Comparison of ENCODE assay signal across 1 cellular context in the genomic region with DNA sequence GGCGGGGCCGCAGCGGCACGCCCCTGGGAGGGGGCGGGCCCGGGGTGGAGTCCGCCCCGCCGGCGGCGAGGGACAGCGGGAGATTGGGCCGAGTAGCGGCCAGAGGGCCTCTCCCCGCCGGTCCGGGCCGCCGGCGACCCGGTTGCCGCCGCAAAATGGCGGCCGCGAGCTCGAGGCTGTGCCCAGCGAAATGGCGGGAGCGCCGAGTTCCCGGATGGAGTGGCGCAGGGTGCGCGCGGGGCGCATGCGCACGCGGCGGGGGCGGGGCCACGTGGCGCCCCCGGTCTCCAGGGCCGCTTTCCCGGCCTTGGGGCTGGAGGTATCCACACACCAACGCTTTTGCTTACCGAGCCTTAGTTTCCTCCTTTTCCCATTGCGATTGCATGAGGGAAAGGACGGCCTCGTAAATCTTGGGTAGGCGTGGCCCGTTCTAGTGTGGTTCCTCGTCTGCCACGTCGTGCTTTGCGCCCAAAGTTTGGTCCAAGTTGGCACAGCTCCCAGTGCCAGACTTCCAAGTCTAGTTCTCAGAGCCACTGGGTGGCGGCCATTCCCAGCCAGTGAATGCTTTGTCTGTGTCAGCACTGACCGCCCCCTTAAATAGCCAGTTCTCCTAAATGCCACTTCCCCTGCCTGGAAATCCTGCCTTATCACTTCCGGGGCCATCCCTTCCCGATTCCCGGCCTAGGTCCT.
A peak's percentile ranks its signal among the peaks of the same experiment; 100 is the strongest.
TF ChIP-seq lines count a peak whose summit lies in the region.

No MANE protein-coding gene starts in this region.

TF ChIP-seq in GM12878, 131 proteins besides CTCF, POLR2A, EP300 and RAD21 (continued from another document and continues in another):
- TF ChIP-seq IRF4 (IDR thresholded peaks at IDR 0.05; ENCODE audit: low read depth, low read length): no peak
- peak; percentile 94 for TF ChIP-seq SMARCA5 (IDR thresholded peaks at IDR 0.05)
- no peak for TF ChIP-seq TARDBP (IDR thresholded peaks at IDR 0.05; ENCODE audit: borderline replicate concordance)
- no peak for TF ChIP-seq PAX5 (IDR thresholded peaks at IDR 0.05; ENCODE audit: borderline replicate concordance, low read depth, low read length)
- TF ChIP-seq, protein P1, sequence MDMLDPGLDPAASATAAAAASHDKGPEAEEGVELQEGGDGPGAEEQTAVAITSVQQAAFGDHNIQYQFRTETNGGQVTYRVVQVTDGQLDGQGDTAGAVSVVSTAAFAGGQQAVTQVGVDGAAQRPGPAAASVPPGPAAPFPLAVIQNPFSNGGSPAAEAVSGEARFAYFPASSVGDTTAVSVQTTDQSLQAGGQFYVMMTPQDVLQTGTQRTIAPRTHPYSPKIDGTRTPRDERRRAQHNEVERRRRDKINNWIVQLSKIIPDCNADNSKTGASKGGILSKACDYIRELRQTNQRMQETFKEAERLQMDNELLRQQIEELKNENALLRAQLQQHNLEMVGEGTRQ (IDR thresholded peaks at IDR 0.05; ENCODE audit: borderline replicate concordance, low read depth, low read length): peak; percentile 77
- peak; percentile 16; the same call in 1 of the 2 replicates for TF ChIP-seq CHD2 (IDR thresholded peaks at IDR 0.05; ENCODE audit: borderline replicate concordance, low read depth, low read length)
- TF ChIP-seq POU2F2 (IDR thresholded peaks at IDR 0.05; ENCODE audit: borderline replicate concordance, low read depth, low read length): peak; percentile 18; the same call in 2 of the 3 replicates
- TF ChIP-seq SP1 (IDR thresholded peaks at IDR 0.05; ENCODE audit: low read depth, low read length): no peak
- TF ChIP-seq KDM1A (IDR thresholded peaks at IDR 0.05; ENCODE audit: borderline replicate concordance): no peak
- TF ChIP-seq, protein P2, sequence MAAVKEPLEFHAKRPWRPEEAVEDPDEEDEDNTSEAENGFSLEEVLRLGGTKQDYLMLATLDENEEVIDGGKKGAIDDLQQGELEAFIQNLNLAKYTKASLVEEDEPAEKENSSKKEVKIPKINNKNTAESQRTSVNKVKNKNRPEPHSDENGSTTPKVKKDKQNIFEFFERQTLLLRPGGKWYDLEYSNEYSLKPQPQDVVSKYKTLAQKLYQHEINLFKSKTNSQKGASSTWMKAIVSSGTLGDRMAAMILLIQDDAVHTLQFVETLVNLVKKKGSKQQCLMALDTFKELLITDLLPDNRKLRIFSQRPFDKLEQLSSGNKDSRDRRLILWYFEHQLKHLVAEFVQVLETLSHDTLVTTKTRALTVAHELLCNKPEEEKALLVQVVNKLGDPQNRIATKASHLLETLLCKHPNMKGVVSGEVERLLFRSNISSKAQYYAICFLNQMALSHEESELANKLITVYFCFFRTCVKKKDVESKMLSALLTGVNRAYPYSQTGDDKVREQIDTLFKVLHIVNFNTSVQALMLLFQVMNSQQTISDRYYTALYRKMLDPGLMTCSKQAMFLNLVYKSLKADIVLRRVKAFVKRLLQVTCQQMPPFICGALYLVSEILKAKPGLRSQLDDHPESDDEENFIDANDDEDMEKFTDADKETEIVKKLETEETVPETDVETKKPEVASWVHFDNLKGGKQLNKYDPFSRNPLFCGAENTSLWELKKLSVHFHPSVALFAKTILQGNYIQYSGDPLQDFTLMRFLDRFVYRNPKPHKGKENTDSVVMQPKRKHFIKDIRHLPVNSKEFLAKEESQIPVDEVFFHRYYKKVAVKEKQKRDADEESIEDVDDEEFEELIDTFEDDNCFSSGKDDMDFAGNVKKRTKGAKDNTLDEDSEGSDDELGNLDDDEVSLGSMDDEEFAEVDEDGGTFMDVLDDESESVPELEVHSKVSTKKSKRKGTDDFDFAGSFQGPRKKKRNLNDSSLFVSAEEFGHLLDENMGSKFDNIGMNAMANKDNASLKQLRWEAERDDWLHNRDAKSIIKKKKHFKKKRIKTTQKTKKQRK (IDR thresholded peaks at IDR 0.05; ENCODE audit: low read depth, low read length): no peak
- 0 out of 2 replicates have a peak, but pooled peaks have one; percentile 28 for TF ChIP-seq EED (IDR thresholded peaks at IDR 0.05; ENCODE audit: low read depth)
- TF ChIP-seq, protein P3, sequence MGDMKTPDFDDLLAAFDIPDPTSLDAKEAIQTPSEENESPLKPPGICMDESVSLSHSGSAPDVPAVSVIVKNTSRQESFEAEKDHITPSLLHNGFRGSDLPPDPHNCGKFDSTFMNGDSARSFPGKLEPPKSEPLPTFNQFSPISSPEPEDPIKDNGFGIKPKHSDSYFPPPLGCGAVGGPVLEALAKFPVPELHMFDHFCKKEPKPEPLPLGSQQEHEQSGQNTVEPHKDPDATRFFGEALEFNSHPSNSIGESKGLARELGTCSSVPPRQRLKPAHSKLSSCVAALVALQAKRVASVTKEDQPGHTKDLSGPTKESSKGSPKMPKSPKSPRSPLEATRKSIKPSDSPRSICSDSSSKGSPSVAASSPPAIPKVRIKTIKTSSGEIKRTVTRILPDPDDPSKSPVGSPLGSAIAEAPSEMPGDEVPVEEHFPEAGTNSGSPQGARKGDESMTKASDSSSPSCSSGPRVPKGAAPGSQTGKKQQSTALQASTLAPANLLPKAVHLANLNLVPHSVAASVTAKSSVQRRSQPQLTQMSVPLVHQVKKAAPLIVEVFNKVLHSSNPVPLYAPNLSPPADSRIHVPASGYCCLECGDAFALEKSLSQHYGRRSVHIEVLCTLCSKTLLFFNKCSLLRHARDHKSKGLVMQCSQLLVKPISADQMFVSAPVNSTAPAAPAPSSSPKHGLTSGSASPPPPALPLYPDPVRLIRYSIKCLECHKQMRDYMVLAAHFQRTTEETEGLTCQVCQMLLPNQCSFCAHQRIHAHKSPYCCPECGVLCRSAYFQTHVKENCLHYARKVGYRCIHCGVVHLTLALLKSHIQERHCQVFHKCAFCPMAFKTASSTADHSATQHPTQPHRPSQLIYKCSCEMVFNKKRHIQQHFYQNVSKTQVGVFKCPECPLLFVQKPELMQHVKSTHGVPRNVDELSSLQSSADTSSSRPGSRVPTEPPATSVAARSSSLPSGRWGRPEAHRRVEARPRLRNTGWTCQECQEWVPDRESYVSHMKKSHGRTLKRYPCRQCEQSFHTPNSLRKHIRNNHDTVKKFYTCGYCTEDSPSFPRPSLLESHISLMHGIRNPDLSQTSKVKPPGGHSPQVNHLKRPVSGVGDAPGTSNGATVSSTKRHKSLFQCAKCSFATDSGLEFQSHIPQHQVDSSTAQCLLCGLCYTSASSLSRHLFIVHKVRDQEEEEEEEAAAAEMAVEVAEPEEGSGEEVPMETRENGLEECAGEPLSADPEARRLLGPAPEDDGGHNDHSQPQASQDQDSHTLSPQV (IDR thresholded peaks at IDR 0.05): 0 out of 2 replicates have a peak, but pooled peaks have one; percentile 29
- TF ChIP-seq ZNF622 (IDR thresholded peaks at IDR 0.05): no peak
- peak; percentile 48 for TF ChIP-seq NR2F1 (conservative IDR thresholded peaks at IDR 0.05)
- TF ChIP-seq ZNF217 (IDR thresholded peaks at IDR 0.05): peak; percentile 72; the same call in 1 of the 2 replicates
- TF ChIP-seq CREB1 (IDR thresholded peaks at IDR 0.05; ENCODE audit: low read depth): no peak
- TF ChIP-seq ETV6 (conservative IDR thresholded peaks at IDR 0.05 in 1 of 2, IDR thresholded peaks at IDR 0.05 in 1 of 2; ENCODE audit: borderline replicate concordance in 1 of 2, low read depth in 1 of 2): no peak
- TF ChIP-seq POLR2AphosphoS5 (IDR thresholded peaks at IDR 0.05; ENCODE audit: low read length): peak; percentile 96
- TF ChIP-seq STAT3 (IDR thresholded peaks at IDR 0.05; ENCODE audit: low read depth, low read length): no peak
- TF ChIP-seq TCF3 (IDR thresholded peaks at IDR 0.05; ENCODE audit: borderline replicate concordance, insufficient read depth, low read depth, low read length): no peak
- TF ChIP-seq, protein P4, sequence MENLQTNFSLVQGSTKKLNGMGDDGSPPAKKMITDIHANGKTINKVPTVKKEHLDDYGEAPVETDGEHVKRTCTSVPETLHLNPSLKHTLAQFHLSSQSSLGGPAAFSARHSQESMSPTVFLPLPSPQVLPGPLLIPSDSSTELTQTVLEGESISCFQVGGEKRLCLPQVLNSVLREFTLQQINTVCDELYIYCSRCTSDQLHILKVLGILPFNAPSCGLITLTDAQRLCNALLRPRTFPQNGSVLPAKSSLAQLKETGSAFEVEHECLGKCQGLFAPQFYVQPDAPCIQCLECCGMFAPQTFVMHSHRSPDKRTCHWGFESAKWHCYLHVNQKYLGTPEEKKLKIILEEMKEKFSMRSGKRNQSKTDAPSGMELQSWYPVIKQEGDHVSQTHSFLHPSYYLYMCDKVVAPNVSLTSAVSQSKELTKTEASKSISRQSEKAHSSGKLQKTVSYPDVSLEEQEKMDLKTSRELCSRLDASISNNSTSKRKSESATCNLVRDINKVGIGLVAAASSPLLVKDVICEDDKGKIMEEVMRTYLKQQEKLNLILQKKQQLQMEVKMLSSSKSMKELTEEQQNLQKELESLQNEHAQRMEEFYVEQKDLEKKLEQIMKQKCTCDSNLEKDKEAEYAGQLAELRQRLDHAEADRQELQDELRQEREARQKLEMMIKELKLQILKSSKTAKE (IDR thresholded peaks at IDR 0.05; ENCODE audit: low read depth, poor library complexity, severe bottlenecking): no peak
- peak; percentile 98 for TF ChIP-seq LARP7 (IDR thresholded peaks at IDR 0.05)
- no peak for TF ChIP-seq MTA3 (IDR thresholded peaks at IDR 0.05; ENCODE audit: borderline replicate concordance, low read length)
- TF ChIP-seq, protein P5, sequence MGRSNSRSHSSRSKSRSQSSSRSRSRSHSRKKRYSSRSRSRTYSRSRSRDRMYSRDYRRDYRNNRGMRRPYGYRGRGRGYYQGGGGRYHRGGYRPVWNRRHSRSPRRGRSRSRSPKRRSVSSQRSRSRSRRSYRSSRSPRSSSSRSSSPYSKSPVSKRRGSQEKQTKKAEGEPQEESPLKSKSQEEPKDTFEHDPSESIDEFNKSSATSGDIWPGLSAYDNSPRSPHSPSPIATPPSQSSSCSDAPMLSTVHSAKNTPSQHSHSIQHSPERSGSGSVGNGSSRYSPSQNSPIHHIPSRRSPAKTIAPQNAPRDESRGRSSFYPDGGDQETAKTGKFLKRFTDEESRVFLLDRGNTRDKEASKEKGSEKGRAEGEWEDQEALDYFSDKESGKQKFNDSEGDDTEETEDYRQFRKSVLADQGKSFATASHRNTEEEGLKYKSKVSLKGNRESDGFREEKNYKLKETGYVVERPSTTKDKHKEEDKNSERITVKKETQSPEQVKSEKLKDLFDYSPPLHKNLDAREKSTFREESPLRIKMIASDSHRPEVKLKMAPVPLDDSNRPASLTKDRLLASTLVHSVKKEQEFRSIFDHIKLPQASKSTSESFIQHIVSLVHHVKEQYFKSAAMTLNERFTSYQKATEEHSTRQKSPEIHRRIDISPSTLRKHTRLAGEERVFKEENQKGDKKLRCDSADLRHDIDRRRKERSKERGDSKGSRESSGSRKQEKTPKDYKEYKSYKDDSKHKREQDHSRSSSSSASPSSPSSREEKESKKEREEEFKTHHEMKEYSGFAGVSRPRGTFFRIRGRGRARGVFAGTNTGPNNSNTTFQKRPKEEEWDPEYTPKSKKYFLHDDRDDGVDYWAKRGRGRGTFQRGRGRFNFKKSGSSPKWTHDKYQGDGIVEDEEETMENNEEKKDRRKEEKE (IDR thresholded peaks at IDR 0.05): peak; percentile 65; the same call in 1 of the 2 replicates
- TF ChIP-seq TAF1 (IDR thresholded peaks at IDR 0.05; ENCODE audit: borderline replicate concordance, low read depth, low read length): no peak; the same call in 1 of the 2 replicates
- TF ChIP-seq ESRRA (IDR thresholded peaks at IDR 0.05; ENCODE audit: low read length): no peak
- peak; percentile 95 for TF ChIP-seq BACH1 (IDR thresholded peaks at IDR 0.05; ENCODE audit: borderline replicate concordance)
- TF ChIP-seq ZNF274 (IDR thresholded peaks at IDR 0.05; ENCODE audit: insufficient read depth, insufficient read length): no peak
- TF ChIP-seq SMAD1 (IDR thresholded peaks at IDR 0.05; ENCODE audit: low read depth, partially characterized antibody): no peak
- no peak for TF ChIP-seq TBL1XR1 (IDR thresholded peaks at IDR 0.05; ENCODE audit: low read depth, low read length)
- TF ChIP-seq TCF7 (IDR thresholded peaks at IDR 0.05; ENCODE audit: borderline replicate concordance): no peak
- TF ChIP-seq HDGF (IDR thresholded peaks at IDR 0.05): no peak
- peak; percentile 93 for TF ChIP-seq MXI1 (IDR thresholded peaks at IDR 0.05; ENCODE audit: low read depth, low read length)
- TF ChIP-seq, protein P6, sequence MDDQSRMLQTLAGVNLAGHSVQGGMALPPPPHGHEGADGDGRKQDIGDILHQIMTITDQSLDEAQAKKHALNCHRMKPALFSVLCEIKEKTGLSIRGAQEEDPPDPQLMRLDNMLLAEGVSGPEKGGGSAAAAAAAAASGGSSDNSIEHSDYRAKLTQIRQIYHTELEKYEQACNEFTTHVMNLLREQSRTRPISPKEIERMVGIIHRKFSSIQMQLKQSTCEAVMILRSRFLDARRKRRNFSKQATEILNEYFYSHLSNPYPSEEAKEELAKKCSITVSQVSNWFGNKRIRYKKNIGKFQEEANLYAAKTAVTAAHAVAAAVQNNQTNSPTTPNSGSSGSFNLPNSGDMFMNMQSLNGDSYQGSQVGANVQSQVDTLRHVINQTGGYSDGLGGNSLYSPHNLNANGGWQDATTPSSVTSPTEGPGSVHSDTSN (IDR thresholded peaks at IDR 0.05; ENCODE audit: insufficient replicate concordance, low read depth, low read length): no peak
- peak; percentile 41 for TF ChIP-seq MYC (IDR thresholded peaks at IDR 0.05; ENCODE audit: insufficient read depth, insufficient read length, insufficient replicate concordance, low read length, severe bottlenecking)
- TF ChIP-seq, protein P7, sequence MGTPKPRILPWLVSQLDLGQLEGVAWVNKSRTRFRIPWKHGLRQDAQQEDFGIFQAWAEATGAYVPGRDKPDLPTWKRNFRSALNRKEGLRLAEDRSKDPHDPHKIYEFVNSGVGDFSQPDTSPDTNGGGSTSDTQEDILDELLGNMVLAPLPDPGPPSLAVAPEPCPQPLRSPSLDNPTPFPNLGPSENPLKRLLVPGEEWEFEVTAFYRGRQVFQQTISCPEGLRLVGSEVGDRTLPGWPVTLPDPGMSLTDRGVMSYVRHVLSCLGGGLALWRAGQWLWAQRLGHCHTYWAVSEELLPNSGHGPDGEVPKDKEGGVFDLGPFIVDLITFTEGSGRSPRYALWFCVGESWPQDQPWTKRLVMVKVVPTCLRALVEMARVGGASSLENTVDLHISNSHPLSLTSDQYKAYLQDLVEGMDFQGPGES (IDR thresholded peaks at IDR 0.05): no peak
- TF ChIP-seq ASH2L (IDR thresholded peaks at IDR 0.05; ENCODE audit: borderline replicate concordance, low read depth): no peak
- no peak for TF ChIP-seq SUPT20H (IDR thresholded peaks at IDR 0.05; ENCODE audit: borderline replicate concordance, control insufficient read depth, low read depth, low read length)
- no peak for TF ChIP-seq SREBF2 (IDR thresholded peaks at IDR 0.05; ENCODE audit: low read length)
- TF ChIP-seq RB1 (IDR thresholded peaks at IDR 0.05; ENCODE audit: borderline replicate concordance): peak; percentile 94; the same call in 1 of the 2 replicates
- TF ChIP-seq, protein P8, sequence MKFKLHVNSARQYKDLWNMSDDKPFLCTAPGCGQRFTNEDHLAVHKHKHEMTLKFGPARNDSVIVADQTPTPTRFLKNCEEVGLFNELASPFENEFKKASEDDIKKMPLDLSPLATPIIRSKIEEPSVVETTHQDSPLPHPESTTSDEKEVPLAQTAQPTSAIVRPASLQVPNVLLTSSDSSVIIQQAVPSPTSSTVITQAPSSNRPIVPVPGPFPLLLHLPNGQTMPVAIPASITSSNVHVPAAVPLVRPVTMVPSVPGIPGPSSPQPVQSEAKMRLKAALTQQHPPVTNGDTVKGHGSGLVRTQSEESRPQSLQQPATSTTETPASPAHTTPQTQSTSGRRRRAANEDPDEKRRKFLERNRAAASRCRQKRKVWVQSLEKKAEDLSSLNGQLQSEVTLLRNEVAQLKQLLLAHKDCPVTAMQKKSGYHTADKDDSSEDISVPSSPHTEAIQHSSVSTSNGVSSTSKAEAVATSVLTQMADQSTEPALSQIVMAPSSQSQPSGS (IDR thresholded peaks at IDR 0.05; ENCODE audit: low read length): no peak
- TF ChIP-seq IKZF2 (IDR thresholded peaks at IDR 0.05): no peak; a peak in 1 of 4 replicates
- TF ChIP-seq BHLHE40 (IDR thresholded peaks at IDR 0.05; ENCODE audit: borderline replicate concordance in 1 of 2, low read depth in 2 of 2, low read length in 1 of 2): peak in 1 of 2 experiments; percentile 47; a peak in 1 of 4 replicates
